In genomic region chr3:101325393-101326134, GRCh38 we compare ENCODE assay signal across 16 cellular contexts.
"Had no signal": no experiment of that assay in that cellular context is flagged by ENCODE, and none has a peak within 500 bp of the region (broad histone marks: within the 10 kb centered on the region; RNA-seq: fewer than 3 reads in every experiment).

No MANE protein-coding gene starts in this region.

- H3K4me1 Mint-ChIP-seq: activated CD4-positive, alpha-beta T cell treated with anti-CD3 and anti-CD28 coated beads, Interleukin-2, amount 10 ng/mL, durations not matched to agents 24 days and 14 days; activated T-helper 17 cell treated with anti-CD3 and anti-CD28 coated beads, Interleukin-2, amount 50 U/mL, for 72 hours; stimulated activated naive CD8-positive, alpha-beta T cell treated with anti-CD3 and anti-CD28 coated beads, Interleukin-15, amount 100 ng/mL, for 72 hours had no signal

- H3K4me3 ChIP-seq: heart right ventricle, testis, upper lobe of right lung had no signal

- H3K9me3 Mint-ChIP-seq: activated CD4-positive, alpha-beta T cell treated with anti-CD3 and anti-CD28 coated beads, Interleukin-2, amount 10 ng/mL, durations not matched to agents 24 days and 14 days; activated naive CD4-positive, alpha-beta T cell treated with anti-CD3 and anti-CD28 coated beads for 36 hours; activated T-helper 17 cell treated with anti-CD3 and anti-CD28 coated beads, Interleukin-2, amount 50 U/mL, for 72 hours; stimulated activated naive CD8-positive, alpha-beta T cell treated with anti-CD3 and anti-CD28 coated beads, Interleukin-15, amount 100 ng/mL, for 72 hours had no signal

- H3K4me3 Mint-ChIP-seq: activated CD4-positive, alpha-beta T cell treated with anti-CD3 and anti-CD28 coated beads, Interleukin-2, amount 10 ng/mL, durations not matched to agents 24 days and 14 days; activated naive CD4-positive, alpha-beta T cell treated with anti-CD3 and anti-CD28 coated beads for 36 hours; activated T-helper 17 cell treated with anti-CD3 and anti-CD28 coated beads, Interleukin-2, amount 50 U/mL, for 72 hours; stimulated activated naive CD8-positive, alpha-beta T cell treated with anti-CD3 and anti-CD28 coated beads, Interleukin-15, amount 100 ng/mL, for 72 hours had no signal

- ATAC-seq: activated T-helper 17 cell treated with anti-CD3 and anti-CD28 coated beads, Interleukin-2, amount 50 U/mL, for 72 hours; heart right ventricle; left ventricle myocardium superior; stimulated activated naive CD8-positive, alpha-beta T cell treated with anti-CD3 and anti-CD28 coated beads, Interleukin-15, amount 100 ng/mL, for 72 hours; upper lobe of right lung had no signal

- H3K27me3 Mint-ChIP-seq: activated CD4-positive, alpha-beta T cell treated with anti-CD3 and anti-CD28 coated beads, Interleukin-2, amount 10 ng/mL, durations not matched to agents 24 days and 14 days; activated T-helper 17 cell treated with anti-CD3 and anti-CD28 coated beads, Interleukin-2, amount 50 U/mL, for 72 hours; stimulated activated naive CD8-positive, alpha-beta T cell treated with anti-CD3 and anti-CD28 coated beads, Interleukin-15, amount 100 ng/mL, for 72 hours had no signal

- DNase-seq: activated CD4-positive, alpha-beta T cell treated with anti-CD3 and anti-CD28 coated beads, Interleukin-2, amount 10 ng/mL, durations not matched to agents 24 days and 14 days; activated naive CD4-positive, alpha-beta T cell treated with anti-CD3 and anti-CD28 coated beads for 36 hours; activated T-cell treated with anti-CD3 and anti-CD28 coated beads for 4 hours; central memory CD4-positive, alpha-beta T cell; cortex of kidney; effector memory CD4-positive, alpha-beta T cell; foreskin melanocyte; heart right ventricle; kidney; left ventricle myocardium superior; mesenchymal stem cell; stimulated activated CD4-positive, alpha-beta T cell treated with anti-CD3 and anti-CD28 coated beads, Interleukin-4, amount 100 ng/mL, for 1 hour; stimulated activated naive CD8-positive, alpha-beta T cell treated with anti-CD3 and anti-CD28 coated beads, Interleukin-15, amount 100 ng/mL, for 72 hours; testis; upper lobe of right lung had no signal

- H3K9me3 ChIP-seq: heart right ventricle, testis, upper lobe of right lung had no signal

- H3K4me1 ChIP-seq: testis, upper lobe of right lung had no signal

- H3K27me3 ChIP-seq: heart right ventricle, testis, upper lobe of right lung had no signal

- H3K27ac Mint-ChIP-seq: activated CD4-positive, alpha-beta T cell treated with anti-CD3 and anti-CD28 coated beads, Interleukin-2, amount 10 ng/mL, durations not matched to agents 24 days and 14 days; activated naive CD4-positive, alpha-beta T cell treated with anti-CD3 and anti-CD28 coated beads for 36 hours; activated T-helper 17 cell treated with anti-CD3 and anti-CD28 coated beads, Interleukin-2, amount 50 U/mL, for 72 hours; stimulated activated naive CD8-positive, alpha-beta T cell treated with anti-CD3 and anti-CD28 coated beads, Interleukin-15, amount 100 ng/mL, for 72 hours had no signal

- FAIRE-seq: kidney had no signal
